In the genomic region with DNA sequence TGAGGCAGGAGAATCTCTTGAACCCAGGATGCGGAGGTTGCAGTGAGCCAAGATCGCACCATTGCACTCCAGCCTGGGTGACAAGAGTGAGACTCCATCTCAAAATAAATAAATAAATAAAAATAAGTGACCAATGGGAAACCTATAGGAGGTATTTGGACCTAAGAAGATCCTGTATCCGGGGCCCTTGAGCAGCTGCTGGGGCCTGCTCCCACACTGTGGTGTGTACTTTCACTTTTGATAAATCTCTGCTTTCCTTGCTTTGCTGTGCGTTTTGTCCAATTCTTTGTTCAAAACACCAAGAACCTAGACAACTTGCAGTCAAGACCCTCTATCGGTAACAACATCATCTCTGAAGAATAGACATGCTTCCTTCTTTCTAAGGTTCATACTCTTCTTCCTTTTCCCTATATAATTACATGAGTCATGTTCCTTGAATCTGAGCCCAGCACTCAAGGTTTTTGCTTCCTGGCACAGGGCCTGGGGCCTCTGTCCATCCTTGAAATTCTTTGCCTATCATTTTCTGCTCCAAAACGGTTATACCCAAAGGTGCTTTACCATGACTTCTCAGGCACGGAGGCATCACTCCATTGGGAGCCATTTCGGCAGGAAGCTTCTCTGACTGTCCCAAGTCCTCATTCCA, we compare ENCODE assay signal across 14 cellular contexts. TPM values are rescaled to one million over a fixed set of nuclear protein-coding genes. Genes with fewer than 3 reads are reported as not detected.
A peak's percentile ranks its signal among the peaks of the same experiment; 100 is the strongest.
DNase-seq lines count a peak whose midpoint lies in the region; ATAC-seq, FAIRE-seq and TF ChIP-seq lines count a peak whose summit lies in the region.
"Had no signal": no experiment of that assay in that cellular context is flagged by ENCODE, and none has a peak within 500 bp of the region (broad histone marks: within the 10 kb centered on the region; RNA-seq: fewer than 3 reads in every experiment).

No MANE protein-coding gene starts in this region.

- peak; percentile 92 for FAIRE-seq in bronchial epithelial cell (lab: Jason Lieb, UNC)

- ATAC-seq in GM18909 (IDR thresholded peaks at IDR 0.05; ENCODE audit: poor library complexity, unreplicated experiment): no peak
- ATAC-seq in GM21360 (IDR thresholded peaks at IDR 0.05; ENCODE audit: unreplicated experiment): no peak
- ATAC-seq in GM19463 (IDR thresholded peaks at IDR 0.05; ENCODE audit: unreplicated experiment): no peak
- ATAC-seq: natural killer cell had no signal

- TF ChIP-seq CTCF in AG10803 (conservative IDR thresholded peaks at IDR 0.05; ENCODE audit: low read length): no peak
- TF ChIP-seq CTCF in bronchial epithelial cell (IDR thresholded peaks at IDR 0.05; ENCODE audit: insufficient read depth, low read length, severe bottlenecking): no peak

- no peaks in the 10 kb centered on the region for H3K27me3 ChIP-seq in bronchial epithelial cell (ENCODE audit: control insufficient read depth, insufficient read depth, low read length)
- H3K27me3 ChIP-seq: heart right ventricle, SJSA1 had no signal

- no peak overlapping the region for H3K4me3 ChIP-seq in AG10803 (ENCODE audit: low read length)
- H3K4me3 ChIP-seq in bronchial epithelial cell (ENCODE audit: low read depth, low read length): no peak overlapping the region
- H3K4me3 ChIP-seq: heart right ventricle, SJSA1 had no signal

- DNase-seq in AG10803 (ENCODE audit: low read depth) (peak; percentile 60), LoVo (ENCODE audit: low spot score) (peak; percentile 56), bronchial epithelial cell (ENCODE audit: low read depth) (peak; percentile 72), mucosa of gallbladder (ENCODE audit: low spot score) (peak; percentile 29)
- DNase-seq in stimulated activated CD4-positive, alpha-beta T cell treated with anti-CD3 and anti-CD28 coated beads, Interleukin-2, amount 100 ng/mL, for 48 hours: no peak
- DNase-seq: activated CD8-positive, alpha-beta memory T cell treated with anti-CD3 and anti-CD28 coated beads for 24 hours; anterior cingulate cortex; natural killer cell; NCI-H2081 treated with DMSO at 0.1 percent for 48 hours had no signal

- no peaks in the 10 kb centered on the region for H3K36me3 ChIP-seq in bronchial epithelial cell (ENCODE audit: control insufficient read depth, insufficient read depth, low read length)
- H3K36me3 ChIP-seq: heart right ventricle, SJSA1 had no signal

RNA-seq across cellular contexts. Expression of gene PNMA8C, which starts 14.2 kb away (rescaled TPM):
- not detected in 2 replicates for total RNA-seq in bronchial epithelial cell
- total RNA-seq in mucosa of gallbladder: 1.4 TPM
- total RNA-seq: SJSA1 had no signal

RNA-seq across cellular contexts. Expression of gene PNMA8A, which starts 28.4 kb away (rescaled TPM):
- 0.79 and 4.2 TPM in 2 replicates for total RNA-seq in bronchial epithelial cell
- total RNA-seq in mucosa of gallbladder: 9.6 TPM
- total RNA-seq: natural killer cell had no signal

RNA-seq across cellular contexts. Expression of gene CCDC8, which starts 29.6 kb away (rescaled TPM):
- total RNA-seq in bronchial epithelial cell (4.7 and 10.3 TPM in 2 replicates), mucosa of gallbladder (8.5 TPM)
- total RNA-seq: natural killer cell had no signal

RNA-seq across cellular contexts. Expression of gene PNMA8B, which starts 52.7 kb away (rescaled TPM):
- total RNA-seq in bronchial epithelial cell (under 0.01 TPM in 2 replicates), mucosa of gallbladder (5.3 TPM)
- total RNA-seq: SJSA1 had no signal

Comparison
In these comparisons a context has a peak if more than half of its experiments do, and no peak if none do; other contexts are left out.
1. DNase-seq: peak in AG10803 (single experiment), LoVo (single experiment), bronchial epithelial cell (single experiment) and mucosa of gallbladder (single experiment); none in stimulated activated CD4-positive, alpha-beta T cell treated with anti-CD3 and anti-CD28 coated beads, Interleukin-2, amount 100 ng/mL, for 48 hours (0 of 2).